Comparison of ENCODE assay signal across 8 cellular contexts in the genomic region with DNA sequence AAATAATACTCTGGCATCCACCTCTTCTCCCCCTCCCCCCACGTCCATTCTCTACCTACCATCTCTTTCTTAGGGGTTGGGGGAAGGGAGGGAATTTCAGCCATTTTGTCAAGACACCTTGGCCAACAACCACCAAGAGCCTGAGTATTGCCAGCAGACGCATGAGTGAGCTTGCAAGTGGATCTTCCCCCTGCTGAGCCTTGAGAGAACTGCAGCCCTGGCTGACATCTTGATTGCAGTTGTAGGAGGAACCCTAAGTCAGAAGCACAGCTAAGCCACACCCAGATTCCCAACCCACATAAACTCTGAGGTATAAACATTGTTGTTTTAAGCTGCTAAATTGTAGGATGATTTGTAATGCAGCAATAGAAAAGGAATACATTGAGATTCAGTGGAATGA.
DNase-seq lines count a peak whose midpoint lies in the region; ATAC-seq, FAIRE-seq and TF ChIP-seq lines count a peak whose summit lies in the region.

No MANE protein-coding gene starts in this region.

- no peak overlapping the region for H3K27ac Mint-ChIP-seq in activated T-helper 1 cell treated with anti-CD3 and anti-CD28 coated beads, Interleukin-12 subunit alpha, Interleukin-12 subunit beta, Interleukin-2, Interleukin-4 antibody, amounts not matched to agents 30 ng/mL and 10 ng/mL and 1 ng/mL, durations not matched to agents 14 hours and 24 hours and 36 hours

- H3K9me3 ChIP-seq in fibroblast of lung (ENCODE audit: control insufficient read depth, insufficient read depth, low read depth, low read length), result no peaks in the 10 kb centered on the region

- no peaks in the 10 kb centered on the region for H3K4me1 Mint-ChIP-seq in activated T-helper 1 cell treated with anti-CD3 and anti-CD28 coated beads, Interleukin-12 subunit alpha, Interleukin-12 subunit beta, Interleukin-2, Interleukin-4 antibody, amounts not matched to agents 30 ng/mL and 10 ng/mL and 1 ng/mL, durations not matched to agents 14 hours and 24 hours and 36 hours (ENCODE audit: low read depth)

- no peak overlapping the region for H3K27ac ChIP-seq in fibroblast of lung (ENCODE audit: insufficient read depth, low read length)

- H3K4me1 ChIP-seq in fibroblast of lung (ENCODE audit: control insufficient read depth, extremely low read depth, insufficient read depth, low read length), result no peaks in the 10 kb centered on the region

- TF ChIP-seq CTCF in fibroblast of lung (conservative IDR thresholded peaks at IDR 0.05 in 1 of 2, IDR thresholded peaks at IDR 0.05 in 1 of 2; ENCODE audit: low read depth in 1 of 2, low read length in 2 of 2), result peak; percentile 8 to 23

- no peaks in the 10 kb centered on the region for H3K79me2 ChIP-seq in fibroblast of lung (ENCODE audit: control insufficient read depth, insufficient read depth, low read length)

- H2AFZ ChIP-seq in fibroblast of lung (ENCODE audit: low read length), result no peak overlapping the region

- FAIRE-seq in HTR-8/SVneo (lab: Jason Lieb, UNC), result no peak

- DNase-seq in Daoy (ENCODE audit: low read depth) (peak; percentile 26), HK-2 (ENCODE audit: unreplicated experiment) (peak; percentile 10), fibroblast of lung (ENCODE audit: low read depth in 2 of 2) (peak in 1 of 2 donors; percentile 24), HTR-8/SVneo (ENCODE audit: insufficient read length, low spot score) (no peak), AG08395 (ENCODE audit: low spot score) (no peak)
- no peak for DNase-seq in activated T-helper 1 cell treated with anti-CD3 and anti-CD28 coated beads, Interleukin-12 subunit alpha, Interleukin-12 subunit beta, Interleukin-2, Interleukin-4 antibody, amounts not matched to agents 30 ng/mL and 10 ng/mL and 1 ng/mL, durations not matched to agents 14 hours and 24 hours and 36 hours (ENCODE audit: low spot score)

- no peaks in the 10 kb centered on the region for H3K27me3 ChIP-seq in fibroblast of lung (ENCODE audit: control insufficient read depth, insufficient read depth, low read length)

- no peaks in the 10 kb centered on the region for H3K36me3 Mint-ChIP-seq in activated T-helper 1 cell treated with anti-CD3 and anti-CD28 coated beads, Interleukin-12 subunit alpha, Interleukin-12 subunit beta, Interleukin-2, Interleukin-4 antibody, amounts not matched to agents 30 ng/mL and 10 ng/mL and 1 ng/mL, durations not matched to agents 14 hours and 24 hours and 36 hours (ENCODE audit: low read depth)

- no peaks in the 10 kb centered on the region for H3K36me3 ChIP-seq in fibroblast of lung (ENCODE audit: control insufficient read depth, insufficient read depth, low read length)

- no peaks in the 10 kb centered on the region for H4K20me1 ChIP-seq in fibroblast of lung (ENCODE audit: control insufficient read depth, extremely low read depth, insufficient read depth, low read length)

- no peak overlapping the region for H3K4me3 Mint-ChIP-seq in activated T-helper 1 cell treated with anti-CD3 and anti-CD28 coated beads, Interleukin-12 subunit alpha, Interleukin-12 subunit beta, Interleukin-2, Interleukin-4 antibody, amounts not matched to agents 30 ng/mL and 10 ng/mL and 1 ng/mL, durations not matched to agents 14 hours and 24 hours and 36 hours

- H3K27me3 Mint-ChIP-seq in activated T-helper 1 cell treated with anti-CD3 and anti-CD28 coated beads, Interleukin-12 subunit alpha, Interleukin-12 subunit beta, Interleukin-2, Interleukin-4 antibody, amounts not matched to agents 30 ng/mL and 10 ng/mL and 1 ng/mL, durations not matched to agents 14 hours and 24 hours and 36 hours (ENCODE audit: insufficient read depth), result peaks cover 7% of the 10 kb centered on the region

- no peak overlapping the region for H3K4me3 ChIP-seq in fibroblast of lung (replicated peaks in 1 of 4; ENCODE audit: control extremely low read depth in 1 of 4, insufficient read depth in 1 of 4, low read depth in 3 of 4, low read length in 4 of 4)

- intact Hi-C loops in activated T-helper 1 cell treated with anti-CD3 and anti-CD28 coated beads, Interleukin-12 subunit alpha, Interleukin-12 subunit beta, Interleukin-2, Interleukin-4 antibody, amounts not matched to agents 30 ng/mL and 10 ng/mL and 1 ng/mL, durations not matched to agents 14 hours and 24 hours and 36 hours (cut with micrococcal nuclease), result no loop called here

- no peak overlapping the region for H3K9ac ChIP-seq in fibroblast of lung (ENCODE audit: insufficient read depth, low read length)

- no peak overlapping the region for H3K4me2 ChIP-seq in fibroblast of lung (ENCODE audit: extremely low read depth, insufficient read depth, low read length)

- H3K9me3 Mint-ChIP-seq in activated T-helper 1 cell treated with anti-CD3 and anti-CD28 coated beads, Interleukin-12 subunit alpha, Interleukin-12 subunit beta, Interleukin-2, Interleukin-4 antibody, amounts not matched to agents 30 ng/mL and 10 ng/mL and 1 ng/mL, durations not matched to agents 14 hours and 24 hours and 36 hours, result no peaks in the 10 kb centered on the region

- ATAC-seq in GM21367 (IDR thresholded peaks at IDR 0.05; ENCODE audit: unreplicated experiment) (peak; percentile 91), GM19035 (IDR thresholded peaks at IDR 0.05; ENCODE audit: unreplicated experiment) (no peak)

Comparison
In these comparisons a context has a peak if more than half of its experiments do, and no peak if none do; other contexts are left out.
1. DNase-seq: peak in Daoy (single experiment) and HK-2 (single experiment); none in HTR-8/SVneo (single experiment), activated T-helper 1 cell treated with anti-CD3 and anti-CD28 coated beads, Interleukin-12 subunit alpha, Interleukin-12 subunit beta, Interleukin-2, Interleukin-4 antibody, amounts not matched to agents 30 ng/mL and 10 ng/mL and 1 ng/mL, durations not matched to agents 14 hours and 24 hours and 36 hours (single experiment) and AG08395 (single experiment).